ENCODE assay signal across 13 cellular contexts in the genomic region with DNA sequence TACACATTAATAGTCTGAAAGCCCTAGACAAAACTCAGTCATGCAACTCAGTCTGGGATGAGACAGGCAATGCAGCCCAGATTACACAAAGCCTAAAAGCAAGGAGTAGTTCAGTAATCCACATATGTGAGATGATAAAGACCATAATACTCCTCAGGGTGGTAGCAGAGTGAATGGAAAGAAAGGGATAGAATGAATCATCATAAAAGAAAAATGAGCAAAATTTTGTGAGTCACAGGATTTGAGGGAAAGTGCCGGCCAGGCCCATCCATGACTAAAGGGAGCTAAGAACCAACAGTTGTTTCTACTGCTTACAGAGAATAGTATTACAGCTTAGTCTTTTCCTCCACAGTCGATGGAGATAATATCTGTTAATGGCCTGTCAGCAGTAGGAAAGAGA.
DNase-seq lines count a peak whose midpoint lies in the region; ATAC-seq, FAIRE-seq and TF ChIP-seq lines count a peak whose summit lies in the region.
"Had no signal": no experiment of that assay in that cellular context is flagged by ENCODE, and none has a peak within 500 bp of the region (broad histone marks: within the 10 kb centered on the region; RNA-seq: fewer than 3 reads in every experiment).

No MANE protein-coding gene starts in this region.

- DNase-seq in Daoy (ENCODE audit: low read depth), result peak; percentile 59
- peak; percentile 77 for DNase-seq in RPMI7951 (ENCODE audit: low read depth)
- DNase-seq in epidermal melanocyte (ENCODE audit: insufficient read length, low spot score), result peak; percentile 21
- DNase-seq in non-pigmented ciliary epithelial cell (ENCODE audit: low read depth), result peak; percentile 72
- DNase-seq in GM12891 (ENCODE audit: insufficient read length, low spot score), result no peak
- no peak for DNase-seq in NCI-H345 (lab: John Stamatoyannopoulos, UW)
- DNase-seq in NCI-H1105 treated with DMSO at 0.1 percent for 48 hours (lab: John Stamatoyannopoulos, UW), result no peak
- DNase-seq: midbrain; NCI-H2029 treated with DMSO at 0.1 percent for 48 hours; OCI-M1; stimulated activated naive CD8-positive, alpha-beta T cell treated with anti-CD3 and anti-CD28 coated beads, Interleukin-15, amount 100 ng/mL, for 72 hours had no signal

- FAIRE-seq in GM12891 (lab: Jason Lieb, UNC), result no peak

- no peak for TF ChIP-seq POLR2A in GM12891 (IDR thresholded peaks at IDR 0.05; ENCODE audit: low read depth, low read length)

- no peak for ATAC-seq in GM19328 (IDR thresholded peaks at IDR 0.05; ENCODE audit: unreplicated experiment)
- ATAC-seq: GM23338; stimulated activated naive CD8-positive, alpha-beta T cell treated with anti-CD3 and anti-CD28 coated beads, Interleukin-15, amount 100 ng/mL, for 72 hours had no signal

TF ChIP-seq in GM12891, 5 proteins besides CTCF, POLR2A, EP300 and RAD21:
- TF ChIP-seq POU2F2 (IDR thresholded peaks at IDR 0.05; ENCODE audit: low read depth, low read length), result no peak
- no peak for TF ChIP-seq POLR2AphosphoS5 (IDR thresholded peaks at IDR 0.05; ENCODE audit: low read depth, low read length)
- no peak for TF ChIP-seq SPI1 (IDR thresholded peaks at IDR 0.05; ENCODE audit: low read depth, low read length)
- TF ChIP-seq TAF1 (IDR thresholded peaks at IDR 0.05; ENCODE audit: low read depth, low read length), result no peak
- no peak for TF ChIP-seq PAX5 (IDR thresholded peaks at IDR 0.05; ENCODE audit: insufficient read depth, low read length, severe bottlenecking)

Comparison
In these comparisons a context has a peak if more than half of its experiments do, and no peak if none do; other contexts are left out.
1. DNase-seq: peak in Daoy (single experiment), RPMI7951 (single experiment), epidermal melanocyte (single experiment) and non-pigmented ciliary epithelial cell (single experiment); none in GM12891 (single experiment), NCI-H345 (single experiment) and NCI-H1105 treated with DMSO at 0.1 percent for 48 hours (single experiment).